ENCODE assay signal across 1 cellular context in the genomic region with DNA sequence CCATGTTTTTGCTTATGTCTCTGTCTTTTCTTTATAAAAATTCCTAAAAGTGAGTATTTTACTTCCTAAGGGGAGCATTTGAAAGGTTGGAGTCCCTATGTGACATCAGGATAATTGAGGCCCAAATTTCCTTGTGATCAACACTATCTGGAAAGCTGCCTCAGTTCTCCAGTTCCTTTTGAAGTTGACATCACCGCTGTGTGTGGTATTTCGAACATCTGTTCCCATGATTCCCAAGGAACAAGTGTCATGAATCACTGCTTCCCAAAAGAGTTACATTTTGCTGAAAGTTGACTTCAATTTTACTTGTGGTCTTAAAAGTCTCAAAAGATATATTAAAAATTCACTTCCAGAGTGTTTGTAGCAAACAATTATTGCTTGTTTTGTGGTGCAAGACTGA.
TF ChIP-seq lines count a peak whose summit lies in the region.

No MANE protein-coding gene starts in this region.

TF ChIP-seq in IMR-90, 13 proteins besides CTCF, POLR2A, EP300 and RAD21:
- TF ChIP-seq, protein P1, sequence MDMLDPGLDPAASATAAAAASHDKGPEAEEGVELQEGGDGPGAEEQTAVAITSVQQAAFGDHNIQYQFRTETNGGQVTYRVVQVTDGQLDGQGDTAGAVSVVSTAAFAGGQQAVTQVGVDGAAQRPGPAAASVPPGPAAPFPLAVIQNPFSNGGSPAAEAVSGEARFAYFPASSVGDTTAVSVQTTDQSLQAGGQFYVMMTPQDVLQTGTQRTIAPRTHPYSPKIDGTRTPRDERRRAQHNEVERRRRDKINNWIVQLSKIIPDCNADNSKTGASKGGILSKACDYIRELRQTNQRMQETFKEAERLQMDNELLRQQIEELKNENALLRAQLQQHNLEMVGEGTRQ (IDR thresholded peaks at IDR 0.05; ENCODE audit: low read depth, low read length): no peak
- TF ChIP-seq RCOR1 (IDR thresholded peaks at IDR 0.05; ENCODE audit: insufficient replicate concordance, low read length): no peak
- TF ChIP-seq BHLHE40 (IDR thresholded peaks at IDR 0.05; ENCODE audit: low read depth, low read length): no peak
- TF ChIP-seq MXI1 (IDR thresholded peaks at IDR 0.05; ENCODE audit: borderline replicate concordance, low read depth, low read length): no peak
- TF ChIP-seq CEBPB (IDR thresholded peaks at IDR 0.05; ENCODE audit: low read depth, low read length): no peak
- TF ChIP-seq MAZ (IDR thresholded peaks at IDR 0.05; ENCODE audit: borderline replicate concordance, low read depth, low read length): no peak
- TF ChIP-seq SMC3 (IDR thresholded peaks at IDR 0.05; ENCODE audit: low read depth, low read length): no peak
